17 cellular contexts compared by ENCODE assay signal in the genomic region with DNA sequence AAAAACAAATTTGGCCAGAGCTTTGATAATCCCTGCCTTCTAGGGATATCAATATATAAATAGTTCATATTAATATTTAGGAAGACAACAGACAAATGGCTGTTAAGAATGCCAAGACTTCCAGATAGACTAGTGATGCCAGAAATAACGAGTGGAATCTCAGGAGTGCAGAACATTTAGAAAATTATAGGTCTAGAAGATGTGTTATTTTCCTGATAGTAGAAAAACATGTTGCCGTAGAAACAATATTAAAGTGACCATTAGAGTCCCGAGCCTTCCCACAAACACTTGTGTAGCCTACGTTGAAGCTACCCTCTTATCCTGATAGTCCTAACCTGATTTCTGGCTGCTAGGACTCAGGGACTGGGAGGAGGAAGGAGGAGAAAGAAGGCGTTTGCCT.
"Had no signal": no experiment of that assay in that cellular context is flagged by ENCODE, and none has a peak within 500 bp of the region (broad histone marks: within the 10 kb centered on the region; RNA-seq: fewer than 3 reads in every experiment).

No MANE protein-coding gene starts in this region.

- DNase-seq: effector memory CD8-positive, alpha-beta T cell; esophagus squamous epithelium; foreskin melanocyte; heart left ventricle; hippocampal formation; kidney glomerular epithelial cell; mesendoderm; naive thymus-derived CD8-positive, alpha-beta T cell; nucleus accumbens; ovary; right cardiac atrium; stimulated activated CD4-positive, alpha-beta T cell treated with anti-CD3 and anti-CD28 coated beads, Interleukin-4, amount 100 ng/mL, for 1 hour; stimulated activated CD8-positive, alpha-beta memory T cell treated with anti-CD3 and anti-CD28 coated beads, Interleukin-4, amount 100 ng/mL, for 48 hours; tibial artery; upper lobe of right lung had no signal

- ATAC-seq: effector memory CD8-positive, alpha-beta T cell; heart left ventricle; naive thymus-derived CD8-positive, alpha-beta T cell; right cardiac atrium; stimulated activated effector memory CD8-positive, alpha-beta T cell treated with anti-CD3 and anti-CD28 coated beads, Interleukin-12 subunit alpha, Interleukin-12 subunit beta, amount 100 ng/mL, for 72 hours; upper lobe of right lung had no signal

- H3K9me3 ChIP-seq: ovary, upper lobe of right lung, vagina had no signal

- H3K4me1 ChIP-seq: vagina had no signal

- H3K36me3 ChIP-seq: esophagus squamous epithelium, heart left ventricle, ovary, tibial artery, upper lobe of right lung, vagina had no signal

- H3K27ac ChIP-seq: esophagus squamous epithelium, heart left ventricle, ovary, tibial artery, upper lobe of right lung, vagina had no signal

- H3K27me3 ChIP-seq: heart left ventricle, ovary, tibial artery, upper lobe of right lung, vagina had no signal

- H3K4me3 ChIP-seq: esophagus squamous epithelium, heart left ventricle, ovary, tibial artery, upper lobe of right lung, vagina had no signal
